8 cellular contexts compared by ENCODE assay signal in genomic region chr4:87391783-87392054, GRCh38. TPM values are rescaled to one million over a fixed set of nuclear protein-coding genes. Genes with fewer than 3 reads are reported as not detected.
A peak's percentile ranks its signal among the peaks of the same experiment; 100 is the strongest.
DNase-seq lines count a peak whose midpoint lies in the region; ATAC-seq, FAIRE-seq and TF ChIP-seq lines count a peak whose summit lies in the region.

No MANE protein-coding gene starts in this region.

- SMC1A ChIA-PET in GM12878 (lab: Charles Lee; ENCODE audit: uncharacterized antibody, unreplicated experiment): interaction anchor here (0.6 to 6.8 kb wide), 8 partner anchors 15 to 484 kb away, joined by 3 to 54 read pairs (median 5); partner anchors contain the start of gene NUDT9

- in situ Hi-C loops in GM12878 (cut with MboI): no loop called here

- H3K27ac ChIP-seq in GM12878 (ENCODE audit: control insufficient read depth, insufficient read depth) (no peak overlapping the region; the same call in 1 of the 2 replicates), liver (ENCODE audit: low read depth in 1 of 2, low read length in 2 of 2) (peak overlapping the region; percentile 80 to 95), thyroid gland (peak overlapping the region; percentile 77 to 90 (median 81))

- no peak for DNase-seq in activated T-cell treated with anti-CD3 and anti-CD28 coated beads, Interleukin-2, amount 50 U/mL, for 4 hours
- no peak for DNase-seq in activated T-cell treated with anti-CD3 and anti-CD28 coated beads for 4 hours
- no peak for DNase-seq in GM12878 (ENCODE audit: low read depth, low spot score)
- no peak for DNase-seq in thyroid gland
- DNase-seq in NCI-H2196 treated with DMSO at 0.1 percent for 48 hours (lab: John Stamatoyannopoulos, UW; ENCODE audit: unreplicated experiment): no peak

- no peaks in the 10 kb centered on the region for H3K27me3 Mint-ChIP-seq in activated T-cell treated with anti-CD3 and anti-CD28 coated beads, Interleukin-2, amount 50 U/mL, for 4 hours (ENCODE audit: low read depth)

- TF ChIP-seq POLR2A in GM12878 (IDR thresholded peaks at IDR 0.05; ENCODE audit: low read depth, low read length): no peak
- no peak for TF ChIP-seq POLR2A in thyroid gland (IDR thresholded peaks at IDR 0.05)

- peak overlapping the region; percentile 83 for H3K4me3 ChIP-seq in GM12878
- peak overlapping the region; percentile 64 to 96 (median 79) for H3K4me3 ChIP-seq in liver (ENCODE audit: low read depth in 1 of 3, low read length in 3 of 3)
- peak overlapping the region in 2 of 3 donors; percentile 41 to 67 for H3K4me3 ChIP-seq in thyroid gland (replicated peaks in 1 of 3)

- TF ChIP-seq CTCF in GM12878 (IDR thresholded peaks at IDR 0.05 in 2 of 3, conservative IDR thresholded peaks at IDR 0.05 in 1 of 3; ENCODE audit: control insufficient read depth in 2 of 3, extremely low read depth in 1 of 3, insufficient read depth in 1 of 3, low read depth in 3 of 3, low read length in 3 of 3) (0 out of 6 replicates have a peak, but pooled peaks of 1 of the 3 experiments have one; percentile 0), liver (IDR thresholded peaks at IDR 0.05; ENCODE audit: low read depth, low read length, missing input control) (no peak), thyroid gland (IDR thresholded peaks at IDR 0.05) (no peak)

- peak overlapping the region; percentile 80 for H3K4me2 ChIP-seq in GM12878 (ENCODE audit: control insufficient read depth, insufficient read depth)

- RAD21 ChIA-PET in GM12878 (lab: Charles Lee; ENCODE audit: unreplicated experiment): interaction anchor here (1.3 to 2.3 kb wide), 4 partner anchors 10 to 31 kb away, joined by 3 to 12 read pairs (median 8); partner anchors contain the start of gene NUDT9

- H3K9ac ChIP-seq in GM12878 (ENCODE audit: control insufficient read depth, insufficient read depth, low read length) (peak overlapping the region; percentile 78), liver (ENCODE audit: low read depth in 1 of 2, low read length in 2 of 2) (peak overlapping the region; percentile 84 to 99)

- H3K27me3 ChIP-seq in GM12878 (replicated peaks in 1 of 2; ENCODE audit: control insufficient read depth in 2 of 2, insufficient read depth in 2 of 2, low read length in 1 of 2) (no peaks in the 10 kb centered on the region), liver (ENCODE audit: control insufficient read depth in 4 of 4, insufficient read depth in 4 of 4, low read length in 3 of 4) (no peaks in the 10 kb centered on the region), thyroid gland (no peaks in the 10 kb centered on the region)

- BruUV-seq in GM12878 (replicated peaks; lab: Mats Ljungman, UMichigan): no TSS peak

- ATAC-seq in activated T-cell treated with anti-CD3 and anti-CD28 coated beads, Interleukin-2, amount 50 U/mL, for 4 hours: no peak
- ATAC-seq in GM12878: no peak
- no peak for ATAC-seq in GM18520 (IDR thresholded peaks at IDR 0.05; ENCODE audit: unreplicated experiment)
- no peak for ATAC-seq in GM21825 (IDR thresholded peaks at IDR 0.05; ENCODE audit: unreplicated experiment)

- CTCF ChIA-PET in GM12878 (lab: Yijun Ruan, JAX): interaction anchor here (0.7 to 5.2 kb wide), 10 partner anchors 9 to 241 kb away, joined by 3 to 46 read pairs (median 7); partner anchors contain the start of gene NUDT9

- intact Hi-C loops in GM12878 (cut with micrococcal nuclease; ENCODE audit: unreplicated experiment) (loop anchor here (1.0 kb wide), 1 partner anchor 31 kb away; the partner anchor contains the start of gene NUDT9), thyroid gland (cut with DNase I) (no loop called here)

- peaks cover 3% of the 10 kb centered on the region for H3K36me3 Mint-ChIP-seq in activated T-cell treated with anti-CD3 and anti-CD28 coated beads, Interleukin-2, amount 50 U/mL, for 4 hours (ENCODE audit: insufficient read depth)

- 1% methylated on average over 6 of the region's 6 CpGs for WGBS in GM12878 (ENCODE audit: insufficient coverage, insufficient replicate concordance, low lambda C conversion rate, missing lambda C conversion rate)
- 18% methylated on average over 6 of the region's 6 CpGs for WGBS in liver
- WGBS in thyroid gland, 2 donors: 50 to 52% methylated on average over 6 of the region's 6 CpGs

- H3K36me3 ChIP-seq in GM12878 (ENCODE audit: control insufficient read depth in 2 of 2, insufficient read depth in 2 of 2, low read length in 1 of 2): no peaks in the 10 kb centered on the region
- no peaks in the 10 kb centered on the region for H3K36me3 ChIP-seq in liver (ENCODE audit: control insufficient read depth in 4 of 4, insufficient read depth in 3 of 4, low read depth in 1 of 4, low read length in 3 of 4)
- no peaks in the 10 kb centered on the region for H3K36me3 ChIP-seq in thyroid gland

- H4K20me1 ChIP-seq in GM12878 (ENCODE audit: control insufficient read depth, insufficient read depth): no peaks in the 10 kb centered on the region

- no peak for FAIRE-seq in GM12878 (lab: Jason Lieb, UNC)

- no peak for TF ChIP-seq EP300 in GM12878 (IDR thresholded peaks at IDR 0.05; ENCODE audit: borderline replicate concordance in 1 of 2, control insufficient read depth in 1 of 2, low read depth in 2 of 2, low read length in 2 of 2)

- peaks cover 22% of the 10 kb centered on the region for H3K79me2 ChIP-seq in GM12878 (ENCODE audit: control insufficient read depth, insufficient read depth, low read length)

- H3K4me1 ChIP-seq in GM12878 (ENCODE audit: control insufficient read depth, insufficient read depth, low read length) (peaks cover 3% of the 10 kb centered on the region; the same call in 1 of the 2 replicates), liver (ENCODE audit: control insufficient read depth in 4 of 4, insufficient read depth in 4 of 4, low read length in 3 of 4) (peaks cover 3 to 35% (median 18%) of the 10 kb centered on the region in 4 donors), thyroid gland (peaks cover 0 to 8% of the 10 kb centered on the region in 2 donors)

- no peaks in the 10 kb centered on the region for H3K9me3 ChIP-seq in GM12878 (replicated peaks; ENCODE audit: control insufficient read depth, insufficient read depth, low read length)
- no peaks in the 10 kb centered on the region for H3K9me3 ChIP-seq in liver (ENCODE audit: control insufficient read depth in 4 of 4, low read length in 3 of 4)
- H3K9me3 ChIP-seq in thyroid gland: no peaks in the 10 kb centered on the region

- H2AFZ ChIP-seq in GM12878 (ENCODE audit: control insufficient read depth, low read depth, low read length): peak overlapping the region; percentile 75

- H3K4me3 Mint-ChIP-seq in activated T-cell treated with anti-CD3 and anti-CD28 coated beads, Interleukin-2, amount 50 U/mL, for 4 hours: peak overlapping the region; percentile 95

- POLR2A ChIA-PET in GM12878 (lab: Charles Lee): interaction anchor here (0.7 to 2.6 kb wide), 10 partner anchors 10 to 277 kb away, joined by 3 to 18 read pairs (median 4); partner anchors contain the start of gene NUDT9

- H3K4me1 Mint-ChIP-seq in activated T-cell treated with anti-CD3 and anti-CD28 coated beads, Interleukin-2, amount 50 U/mL, for 4 hours (ENCODE audit: low read depth): peaks cover 39% of the 10 kb centered on the region

- no peaks in the 10 kb centered on the region for H3K9me3 Mint-ChIP-seq in activated T-cell treated with anti-CD3 and anti-CD28 coated beads, Interleukin-2, amount 50 U/mL, for 4 hours

- no peak for TF ChIP-seq RAD21 in GM12878 (IDR thresholded peaks at IDR 0.05; ENCODE audit: insufficient read depth, low read depth, low read length)
- TF ChIP-seq RAD21 in liver (IDR thresholded peaks at IDR 0.05): no peak

RNA-seq across cellular contexts. Expression of gene HSD17B11, which starts 0.7 kb away (rescaled TPM):
- 1 to 10 TPM; 5.3 to 8.9 (median 7.4) TPM for total RNA-seq in activated T-cell treated with anti-CD3 and anti-CD28 coated beads, Interleukin-2, amount 50 U/mL, for 4 hours
- total RNA-seq in GM12878 (2013; cell fraction: nucleolus; rRNA removed): 22.6 and 23.7 TPM in 2 replicates
- total RNA-seq in GM12878 (2014; rRNA removed): 12.0 and 18.8 TPM in 2 replicates
- 22.7 and 23.5 TPM in 2 replicates for total RNA-seq in GM12878 (2014; rRNA removed; fragmentation: Illumina TruSeq; extraction: Trizol)
- total RNA-seq in GM12878 (2021): 14.2 and 16.8 TPM in 2 replicates
- 18.7 TPM for polyA plus RNA-seq in GM12878 (2011; ENCODE audit: low read depth)
- 25.6 and 50.8 TPM in 2 replicates for polyA plus RNA-seq in GM12878 (2011; rRNA removed)
- polyA plus RNA-seq in GM12878 (2011; cell fraction: cytosol; rRNA removed): 7.1 and 10.1 TPM in 2 replicates
- polyA plus RNA-seq in GM12878 (2011; cell fraction: nucleus; rRNA removed): 6.0 and 7.0 TPM in 2 replicates
- polyA plus RNA-seq in GM12878 (2012): 16.1 and 20.5 TPM in 2 replicates
- polyA plus RNA-seq in GM12878 (2014; fragmentation: Illumina TruSeq; extraction: Trizol): 20.8 and 30.3 TPM in 2 replicates
- polyA plus RNA-seq in GM12878 (2014; fragmentation: Nextera tagmentation; extraction: Ambion mirVana): 10 to 100 TPM; 24.4 to 29.5 TPM
- 8.3 and 10.3 TPM in 2 replicates for polyA plus RNA-seq in GM12878 (2014; rRNA removed)
- 10 to 100 TPM; 13.1 to 14.7 TPM for polyA plus RNA-seq in GM12878 (2016; fragmentation: Nextera tagmentation; extraction: Ambion mirVana)
- 13.9 and 24.3 TPM in 2 replicates for polyA minus RNA-seq in GM12878 (2011; rRNA and poly(A)+ RNA removed)
- polyA minus RNA-seq in GM12878 (2011; cell fraction: cytosol; rRNA and poly(A)+ RNA removed): 6.3 and 6.4 TPM in 2 replicates
- 3.9 and 5.5 TPM in 2 replicates for polyA minus RNA-seq in GM12878 (2011; cell fraction: nucleus; rRNA and poly(A)+ RNA removed)
- total RNA-seq in liver: 100 to 1,000 TPM; 109 to 120 TPM
- 100 to 1,000 TPM in 1 of 2 donors, 10 to 100 TPM in 1; 94.8 to 133 TPM for polyA plus RNA-seq in liver
- total RNA-seq in thyroid gland: 100 to 1,000 TPM in 1 of 4 donors, 10 to 100 TPM in 3; 23.4 to 147 (median 61.8) TPM

RNA-seq across cellular contexts. Expression of gene NUDT9, which starts 30.7 kb away (rescaled TPM):
- 10 to 100 TPM; 15.9 to 21.0 (median 16.6) TPM for total RNA-seq in activated T-cell treated with anti-CD3 and anti-CD28 coated beads, Interleukin-2, amount 50 U/mL, for 4 hours
- total RNA-seq in GM12878 (2013; cell fraction: nucleolus; rRNA removed): 15.4 and 17.2 TPM in 2 replicates
- total RNA-seq in GM12878 (2014; rRNA removed) (7.2 and 9.0 TPM in 2 replicates), GM12878 (2014; rRNA removed; fragmentation: Illumina TruSeq; extraction: Trizol) (13.6 and 14.5 TPM in 2 replicates), GM12878 (2021) (9.8 and 10.7 TPM in 2 replicates), liver (10 to 100 TPM in 1 of 2 donors, 1 to 10 TPM in 1; 9.2 to 21.8 TPM), thyroid gland (10 to 100 TPM; 20.4 to 38.2 (median 28.4) TPM)
- 11.6 TPM for polyA plus RNA-seq in GM12878 (2011; ENCODE audit: low read depth)
- polyA plus RNA-seq in GM12878 (2011; rRNA removed) (18.0 and 20.6 TPM in 2 replicates), GM12878 (2014; fragmentation: Illumina TruSeq; extraction: Trizol) (16.2 and 22.8 TPM in 2 replicates), GM12878 (2014; fragmentation: Nextera tagmentation; extraction: Ambion mirVana) (10 to 100 TPM in 1 of 2 experiments, 1 to 10 TPM in 1; 8.4 to 15.6 TPM), GM12878 (2014; rRNA removed) (13.3 and 13.6 TPM in 2 replicates), GM12878 (2016; fragmentation: Nextera tagmentation; extraction: Ambion mirVana) (10 to 100 TPM; 25.7 to 28.3 TPM), liver (10 to 100 TPM; 32.1 to 37.3 TPM)
- 8.6 and 9.0 TPM in 2 replicates for polyA plus RNA-seq in GM12878 (2011; cell fraction: cytosol; rRNA removed)
- 8.8 and 12.6 TPM in 2 replicates for polyA plus RNA-seq in GM12878 (2011; cell fraction: nucleus; rRNA removed)
- 11.7 and 12.9 TPM in 2 replicates for polyA plus RNA-seq in GM12878 (2012)
- polyA minus RNA-seq in GM12878 (2011; rRNA and poly(A)+ RNA removed): 7.3 and 7.5 TPM in 2 replicates
- polyA minus RNA-seq in GM12878 (2011; cell fraction: cytosol; rRNA and poly(A)+ RNA removed): 1.5 and 3.3 TPM in 2 replicates
- 6.5 and 19.9 TPM in 2 replicates for polyA minus RNA-seq in GM12878 (2011; cell fraction: nucleus; rRNA and poly(A)+ RNA removed)
